39 cellular contexts compared by ENCODE assay signal in genomic region chr3:184169896-184170875, GRCh38. TPM values are rescaled to one million over a fixed set of nuclear protein-coding genes. Genes with fewer than 3 reads are reported as not detected.
A peak's percentile ranks its signal among the peaks of the same experiment; 100 is the strongest.
DNase-seq lines count a peak whose midpoint lies in the region; FAIRE-seq and TF ChIP-seq lines count a peak whose summit lies in the region.
"Had no signal": no experiment of that assay in that cellular context is flagged by ENCODE, and none has a peak within 500 bp of the region (broad histone marks: within the 10 kb centered on the region; RNA-seq: fewer than 3 reads in every experiment).

No MANE protein-coding gene starts in this region.

- in situ Hi-C loops in GM23248 (cut with MboI) = no loop called here

- DNase-seq in GM23248 (no peak), astrocyte (ENCODE audit: low read depth) (no peak), LoVo (ENCODE audit: low spot score) (no peak), hypothalamus (lab: John Stamatoyannopoulos, UW) (no peak)
- DNase-seq in activated CD8-positive, alpha-beta memory T cell treated with anti-CD3 and anti-CD28 coated beads for 24 hours = no peak
- DNase-seq: activated CD4-positive, alpha-beta T cell treated with anti-CD3 and anti-CD28 coated beads, Interleukin-2, amount 50 U/mL, for 1 hour; activated CD4-positive, CD25-positive, alpha-beta regulatory T cell; activated CD8-positive, alpha-beta memory T cell treated with anti-CD3 and anti-CD28 coated beads, Interleukin-2, amount 10 ng/mL, durations not matched to agents 7 days and 5 days; activated naive CD4-positive, alpha-beta T cell; activated naive CD8-positive, alpha-beta T cell treated with anti-CD3 and anti-CD28 coated beads, Interleukin-2, amount 50 U/mL, for 24 hours; activated T-cell treated with anti-CD3 and anti-CD28 coated beads, Interleukin-2, amount 50 U/mL, for 4 hours; Caco-2; cortex of kidney; DMS53; effector memory CD4-positive, alpha-beta T cell; glutamatergic neuron; HFFc6; KBM-7; NCI-H1092 treated with DMSO at 0.1 percent for 48 hours; NCI-H187; NCI-H2171; NCI-H82; OCI-M1; pancreas; SK-N-SH; small intestine; stimulated activated naive CD4-positive, alpha-beta T cell; upper lobe of left lung had no signal

- peaks cover 34% of the 10 kb centered on the region for H3K36me3 ChIP-seq in GM23248 (ENCODE audit: low read depth)
- H3K36me3 ChIP-seq in astrocyte (ENCODE audit: insufficient read depth, low read length) = peaks cover 28% of the 10 kb centered on the region
- peaks cover 69% of the 10 kb centered on the region for H3K36me3 ChIP-seq in muscle layer of colon (ENCODE audit: insufficient read depth, low read length)

- H2AFZ ChIP-seq in GM23248 (no peak overlapping the region), astrocyte (ENCODE audit: low read depth, low read length) (no peak overlapping the region)

- H3K9me3 ChIP-seq in GM23248 (ENCODE audit: low read depth) (no peaks in the 10 kb centered on the region), astrocyte (ENCODE audit: insufficient read depth, low read depth, low read length) (no peaks in the 10 kb centered on the region), muscle layer of colon (ENCODE audit: low read length) (no peaks in the 10 kb centered on the region)
- H3K9me3 ChIP-seq: Caco-2, pancreas, SK-N-SH, upper lobe of left lung had no signal

- H3K4me1 Mint-ChIP-seq in astrocyte (ENCODE audit: low read depth, unreplicated experiment) = peaks cover 42% of the 10 kb centered on the region

- no peak overlapping the region for H3K4me3 Mint-ChIP-seq in astrocyte (ENCODE audit: unreplicated experiment)
- H3K4me3 Mint-ChIP-seq: activated CD8-positive, alpha-beta memory T cell treated with anti-CD3 and anti-CD28 coated beads, Interleukin-2, amount 10 ng/mL, durations not matched to agents 7 days and 5 days; activated naive CD8-positive, alpha-beta T cell treated with anti-CD3 and anti-CD28 coated beads, Interleukin-2, amount 50 U/mL, for 24 hours; activated T-cell treated with anti-CD3 and anti-CD28 coated beads, Interleukin-2, amount 50 U/mL, for 4 hours; CD14-positive monocyte; memory B cell; neural crest cell had no signal

- no peak for FAIRE-seq in astrocyte (lab: Jason Lieb, UNC)
- FAIRE-seq: A204.1, islet of Langerhans, pancreas, small intestine, TTC549 had no signal

- H3K4me2 ChIP-seq in GM23248 (ENCODE audit: unreplicated experiment) (no peak overlapping the region), astrocyte (ENCODE audit: low read length) (no peak overlapping the region)
- H3K4me2 ChIP-seq: SK-N-SH had no signal

- no peak overlapping the region for H3K4me3 ChIP-seq in GM23248
- H3K4me3 ChIP-seq in astrocyte (ENCODE audit: insufficient read depth, low read depth, low read length) = no peak overlapping the region
- H3K4me3 ChIP-seq in muscle layer of colon (ENCODE audit: low read depth in 1 of 2, low read length in 2 of 2) = no peak overlapping the region
- H3K4me3 ChIP-seq: pancreas, upper lobe of left lung had no signal

- peaks cover 51% of the 10 kb centered on the region for H3K4me1 ChIP-seq in GM23248 (ENCODE audit: insufficient read depth)
- H3K4me1 ChIP-seq in astrocyte (ENCODE audit: insufficient read depth, low read length) = peaks cover 50% of the 10 kb centered on the region
- H3K4me1 ChIP-seq in muscle layer of colon (ENCODE audit: insufficient read depth, low read length) = peaks cover 17% of the 10 kb centered on the region
- H3K4me1 ChIP-seq: pancreas had no signal

- H3K27ac Mint-ChIP-seq in astrocyte (ENCODE audit: unreplicated experiment) = no peak overlapping the region
- H3K27ac Mint-ChIP-seq: activated CD8-positive, alpha-beta memory T cell treated with anti-CD3 and anti-CD28 coated beads, Interleukin-2, amount 10 ng/mL, durations not matched to agents 7 days and 5 days; activated naive CD8-positive, alpha-beta T cell treated with anti-CD3 and anti-CD28 coated beads, Interleukin-2, amount 50 U/mL, for 24 hours; CD14-positive monocyte; memory B cell had no signal

- no peaks in the 10 kb centered on the region for H4K20me1 ChIP-seq in GM23248 (ENCODE audit: insufficient read depth)
- H4K20me1 ChIP-seq in astrocyte (ENCODE audit: insufficient read depth, low read length) = peaks cover 51% of the 10 kb centered on the region

- no peaks in the 10 kb centered on the region for H3K9me3 Mint-ChIP-seq in astrocyte (ENCODE audit: unreplicated experiment)
- H3K9me3 Mint-ChIP-seq: activated naive CD8-positive, alpha-beta T cell treated with anti-CD3 and anti-CD28 coated beads, Interleukin-2, amount 50 U/mL, for 24 hours; activated T-cell treated with anti-CD3 and anti-CD28 coated beads, Interleukin-2, amount 50 U/mL, for 4 hours; CD14-positive monocyte; HFFc6; memory B cell; neural crest cell had no signal

- no peaks in the 10 kb centered on the region for H3K27me3 Mint-ChIP-seq in astrocyte (ENCODE audit: low read depth, unreplicated experiment)
- H3K27me3 Mint-ChIP-seq: activated CD8-positive, alpha-beta memory T cell treated with anti-CD3 and anti-CD28 coated beads, Interleukin-2, amount 10 ng/mL, durations not matched to agents 7 days and 5 days; activated naive CD8-positive, alpha-beta T cell treated with anti-CD3 and anti-CD28 coated beads, Interleukin-2, amount 50 U/mL, for 24 hours; memory B cell had no signal

- WGBS in GM23248 (ENCODE audit: low coverage in 1 of 2, low lambda C conversion rate in 2 of 2, missing lambda C conversion rate in 2 of 2), 2 experiments = 93 to 95% methylated on average over 15 to 66 of the region's 66 CpGs

- no peak for TF ChIP-seq CTCF in astrocyte (IDR thresholded peaks at IDR 0.05; ENCODE audit: insufficient read depth, low read depth, low read length)

- peaks cover 71% of the 10 kb centered on the region for H3K79me2 ChIP-seq in GM23248 (ENCODE audit: insufficient read depth)
- peaks cover 24% of the 10 kb centered on the region for H3K79me2 ChIP-seq in astrocyte (ENCODE audit: insufficient read depth, low read length)

- H3K9me2 ChIP-seq in GM23248 (ENCODE audit: insufficient read depth) = no peaks in the 10 kb centered on the region
- H3K9me2 ChIP-seq: SK-N-SH had no signal

- no peaks in the 10 kb centered on the region for H3K27me3 ChIP-seq in GM23248 (replicated peaks; ENCODE audit: insufficient read depth)
- H3K27me3 ChIP-seq in astrocyte (ENCODE audit: insufficient read depth, low read length) = no peaks in the 10 kb centered on the region
- H3K27me3 ChIP-seq in muscle layer of colon (ENCODE audit: control insufficient read depth in 1 of 2, insufficient read depth in 2 of 2, low read length in 2 of 2) = no peaks in the 10 kb centered on the region
- H3K27me3 ChIP-seq: pancreas, upper lobe of left lung had no signal

- H3K9ac ChIP-seq in GM23248 (no peak overlapping the region), astrocyte (ENCODE audit: low read length) (no peak overlapping the region), muscle layer of colon (ENCODE audit: low read length) (no peak overlapping the region)
- H3K9ac ChIP-seq: SK-N-SH had no signal

- peaks cover 71% of the 10 kb centered on the region for H3F3A ChIP-seq in GM23248 (ENCODE audit: insufficient read depth)

- H3K36me3 Mint-ChIP-seq in astrocyte (ENCODE audit: low read depth, unreplicated experiment) = peaks cover 40% of the 10 kb centered on the region

- peak overlapping the region; percentile 91 for H3K27ac ChIP-seq in GM23248
- H3K27ac ChIP-seq in astrocyte (ENCODE audit: low read depth, low read length) = peak overlapping the region; percentile 74
- H3K27ac ChIP-seq in muscle layer of colon (ENCODE audit: low read depth, low read length) = peak overlapping the region; percentile 19
- H3K27ac ChIP-seq: pancreas, upper lobe of left lung had no signal

RNA-seq across cellular contexts. Expression of gene AP2M1, which starts 4.5 kb away (rescaled TPM):
- 889 and 951 TPM in 2 replicates for total RNA-seq in GM23248 (2014; rRNA removed; shearing (Covaris generic))
- polyA plus RNA-seq in GM23248 (2016; fragmentation: Nextera tagmentation; extraction: Ambion mirVana) = 1,073 and 1,100 TPM in 2 replicates
- 603 and 613 TPM in 2 replicates for total RNA-seq in astrocyte

RNA-seq across cellular contexts. Expression of gene DVL3, which starts 15.0 kb away (rescaled TPM):
- total RNA-seq in GM23248 (2014; rRNA removed; shearing (Covaris generic)) = 66.9 and 76.4 TPM in 2 replicates
- polyA plus RNA-seq in GM23248 (2016; fragmentation: Nextera tagmentation; extraction: Ambion mirVana) = 31.1 and 42.7 TPM in 2 replicates
- total RNA-seq in astrocyte = 107 and 110 TPM in 2 replicates

RNA-seq across cellular contexts. Expression of gene ABCF3, which starts 15.8 kb away (rescaled TPM):
- total RNA-seq in GM23248 (2014; rRNA removed; shearing (Covaris generic)) = 47.8 and 56.5 TPM in 2 replicates
- 58.6 and 59.1 TPM in 2 replicates for polyA plus RNA-seq in GM23248 (2016; fragmentation: Nextera tagmentation; extraction: Ambion mirVana)
- 61.1 and 70.9 TPM in 2 replicates for total RNA-seq in astrocyte

RNA-seq across cellular contexts. Expression of gene EIF2B5, which starts 35.0 kb away (rescaled TPM):
- 27.8 and 55.5 TPM in 2 replicates for total RNA-seq in GM23248 (2014; rRNA removed; shearing (Covaris generic))
- 28.3 and 31.2 TPM in 2 replicates for polyA plus RNA-seq in GM23248 (2016; fragmentation: Nextera tagmentation; extraction: Ambion mirVana)
- total RNA-seq in astrocyte = 20.8 and 22.6 TPM in 2 replicates

RNA-seq across cellular contexts. Expression of gene VWA5B2, which starts 59.2 kb away (rescaled TPM):
- total RNA-seq in GM23248 (2014; rRNA removed; shearing (Covaris generic)) = not detected in 2 replicates
- polyA plus RNA-seq in GM23248 (2016; fragmentation: Nextera tagmentation; extraction: Ambion mirVana) = not detected in 2 replicates
- 0.23 TPM in 1 of 2 replicates, not detected in the other for total RNA-seq in astrocyte
- total RNA-seq: activated CD8-positive, alpha-beta memory T cell treated with anti-CD3 and anti-CD28 coated beads, Interleukin-2, amount 10 ng/mL, durations not matched to agents 7 days and 5 days; cardiac septum; epithelial cell of proximal tubule; HFFc6; MCF 10A; T-helper 1 cell treated with Interleukin-12 subunit alpha and Interleukin-12 subunit beta and Interleukin-4 antibody, amounts not matched to agents 30 ng/mL and 1 ng/mL, for 36 hours had no signal

Comparison
In these comparisons a context has a peak if more than half of its experiments do, and no peak if none do; other contexts are left out.
1. H3K27ac ChIP-seq: peak in every context shown above with its lines; median percentile 91 in GM23248; 74 in astrocyte; 19 in muscle layer of colon.